23 cellular contexts compared by ENCODE assay signal in genomic region chr5:180176191-180176590, GRCh38. TPM values are rescaled to one million over a fixed set of nuclear protein-coding genes. Genes with fewer than 3 reads are reported as not detected.
DNase-seq lines count a peak whose midpoint lies in the region; ATAC-seq and TF ChIP-seq lines count a peak whose summit lies in the region.
"Had no signal": no experiment of that assay in that cellular context is flagged by ENCODE, and none has a peak within 500 bp of the region (broad histone marks: within the 10 kb centered on the region; RNA-seq: fewer than 3 reads in every experiment).

No MANE protein-coding gene starts in this region.

- H3K27me3 ChIP-seq in layer of hippocampus (ENCODE audit: control insufficient read depth, insufficient read depth, low read length) = peaks cover 2% of the 10 kb centered on the region
- H3K27me3 ChIP-seq: BE2C had no signal

- ATAC-seq in stimulated activated memory B cell treated with anti-CD40 and anti-IgM and Interleukin-4, amounts not matched to agents 10 μg/mL and 1 μg/mL and 100 μg/mL, for 72 hours = peak; percentile 14
- ATAC-seq: GM12878, K562 had no signal

- TF ChIP-seq CTCF in VCaP (conservative IDR thresholded peaks at IDR 0.05) = no peak
- TF ChIP-seq CTCF in chondrocyte (IDR thresholded peaks at IDR 0.05) = no peak

- H3K4me1 Mint-ChIP-seq in stimulated activated memory B cell treated with anti-CD40 and anti-IgM and Interleukin-4, amounts not matched to agents 10 μg/mL and 1 μg/mL and 100 μg/mL, for 72 hours = no peaks in the 10 kb centered on the region
- H3K4me1 Mint-ChIP-seq in immature natural killer cell (no peaks in the 10 kb centered on the region), chondrocyte (ENCODE audit: low read depth) (peaks cover 23% of the 10 kb centered on the region)
- H3K4me1 Mint-ChIP-seq: CD4-positive, CD25-positive, alpha-beta regulatory T cell; CD8-positive, alpha-beta memory T cell had no signal

- no peaks in the 10 kb centered on the region for H3K36me3 Mint-ChIP-seq in stimulated activated memory B cell treated with anti-CD40 and anti-IgM and Interleukin-4, amounts not matched to agents 10 μg/mL and 1 μg/mL and 100 μg/mL, for 72 hours
- no peaks in the 10 kb centered on the region for H3K36me3 Mint-ChIP-seq in immature natural killer cell
- H3K36me3 Mint-ChIP-seq in chondrocyte (ENCODE audit: low read depth) = no peaks in the 10 kb centered on the region
- H3K36me3 Mint-ChIP-seq: CD4-positive, CD25-positive, alpha-beta regulatory T cell; CD8-positive, alpha-beta memory T cell had no signal

- peaks cover 43% of the 10 kb centered on the region for H3K27me3 Mint-ChIP-seq in stimulated activated memory B cell treated with anti-CD40 and anti-IgM and Interleukin-4, amounts not matched to agents 10 μg/mL and 1 μg/mL and 100 μg/mL, for 72 hours
- H3K27me3 Mint-ChIP-seq in immature natural killer cell (ENCODE audit: low read depth in 3 of 3) = peaks cover 0 to 3% (median 0%) of the 10 kb centered on the region in 3 donors
- peaks cover 21% of the 10 kb centered on the region for H3K27me3 Mint-ChIP-seq in chondrocyte (ENCODE audit: low read depth)

- no peak overlapping the region for H3K4me3 Mint-ChIP-seq in stimulated activated memory B cell treated with anti-CD40 and anti-IgM and Interleukin-4, amounts not matched to agents 10 μg/mL and 1 μg/mL and 100 μg/mL, for 72 hours
- H3K4me3 Mint-ChIP-seq in immature natural killer cell = no peak overlapping the region
- H3K4me3 Mint-ChIP-seq in chondrocyte (ENCODE audit: unreplicated experiment) = no peak overlapping the region
- H3K4me3 Mint-ChIP-seq: CD4-positive, CD25-positive, alpha-beta regulatory T cell; CD8-positive, alpha-beta memory T cell; HFFc6 had no signal

- no peak overlapping the region for H3K27ac Mint-ChIP-seq in stimulated activated memory B cell treated with anti-CD40 and anti-IgM and Interleukin-4, amounts not matched to agents 10 μg/mL and 1 μg/mL and 100 μg/mL, for 72 hours
- no peak overlapping the region for H3K27ac Mint-ChIP-seq in immature natural killer cell
- no peak overlapping the region for H3K27ac Mint-ChIP-seq in chondrocyte (ENCODE audit: unreplicated experiment)
- H3K27ac Mint-ChIP-seq: CD4-positive, CD25-positive, alpha-beta regulatory T cell; CD8-positive, alpha-beta memory T cell; HFFc6 had no signal

- H3K27ac ChIP-seq in VCaP = peak overlapping the region; percentile 58; the same call in 1 of the 2 replicates
- H3K27ac ChIP-seq in layer of hippocampus (ENCODE audit: low read depth, low read length) = peak overlapping the region; percentile 46

- no peaks in the 10 kb centered on the region for H3K9me3 Mint-ChIP-seq in stimulated activated memory B cell treated with anti-CD40 and anti-IgM and Interleukin-4, amounts not matched to agents 10 μg/mL and 1 μg/mL and 100 μg/mL, for 72 hours
- H3K9me3 Mint-ChIP-seq in immature natural killer cell (peaks cover 0 to 1% (median 0%) of the 10 kb centered on the region in 6 donors), chondrocyte (ENCODE audit: low read depth) (no peaks in the 10 kb centered on the region)

- DNase-seq in NCI-H526 treated with DMSO at 0.1 percent for 48 hours (lab: John Stamatoyannopoulos, UW) (no peak), activated T-cell treated with anti-CD3 and anti-CD28 coated beads for 4 hours (no peak), immature natural killer cell (no peak), chondrocyte (ENCODE audit: low spot score) (no peak)
- DNase-seq: ACHN; BE2C; C1 segment of cervical spinal cord; CD4-positive, CD25-positive, alpha-beta regulatory T cell; CD8-positive, alpha-beta memory T cell; COR-L47; DMS 273 treated with DMSO at 0.1 percent for 48 hours; DMS53; DND-41; EL; HCEC 1CT; HFFc6; IMR-90 had no signal

RNA-seq across cellular contexts. Expression of gene RASGEF1C, which starts 32.8 kb away (rescaled TPM):
- not detected for polyA plus RNA-seq in immature natural killer cell
- not detected in 3 replicates for total RNA-seq in chondrocyte
- total RNA-seq: CD4-positive, CD25-positive, alpha-beta regulatory T cell; CD8-positive, alpha-beta memory T cell; G401; GM12878; HFFc6; IMR-90 had no signal
- polyA plus RNA-seq: CD4-positive, CD25-positive, alpha-beta regulatory T cell; CD8-positive, alpha-beta memory T cell; GM12878; IMR-90 had no signal
